In the genomic region with DNA sequence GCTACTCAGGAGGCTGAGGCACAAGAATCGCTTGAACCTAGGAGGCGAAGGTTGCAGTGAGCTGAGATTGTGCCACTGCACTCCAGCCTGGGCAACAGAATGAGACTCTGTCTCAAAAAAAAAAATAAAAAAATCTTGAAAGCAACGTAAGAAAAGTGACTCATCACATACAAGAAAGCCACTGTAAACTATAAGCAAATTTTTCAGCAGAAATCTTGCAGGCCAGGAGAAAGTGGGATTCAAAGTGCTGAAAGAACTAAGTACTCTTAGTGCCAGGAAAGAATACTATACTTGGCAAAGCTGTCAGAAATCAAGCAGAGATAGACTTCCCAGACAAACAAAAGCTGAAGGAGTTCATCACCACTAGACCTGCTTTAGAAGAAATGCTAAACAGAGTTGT, we compare ENCODE assay signal across 1 cellular context.
TF ChIP-seq lines count a peak whose summit lies in the region.

No MANE protein-coding gene starts in this region.

TF ChIP-seq in K562, 482 proteins besides CTCF, POLR2A, EP300 and RAD21 (continued from another document):
- TF ChIP-seq NFE2 (IDR thresholded peaks at IDR 0.05; ENCODE audit: low read depth) (peak; percentile 16; the same call in 1 of the 2 replicates), CBFA2T3 (IDR thresholded peaks at IDR 0.05) (no peak), NFE2L1 (tag; IDR thresholded peaks at IDR 0.05; ENCODE audit: borderline replicate concordance, low read depth) (peak; percentile 15; the same call in 1 of the 2 replicates), ZZZ3 (IDR thresholded peaks at IDR 0.05) (no peak), ZNF282 (CRISPR knock-in tag; IDR thresholded peaks at IDR 0.05) (no peak)
